ENCODE assay signal across 19 cellular contexts in the genomic region with DNA sequence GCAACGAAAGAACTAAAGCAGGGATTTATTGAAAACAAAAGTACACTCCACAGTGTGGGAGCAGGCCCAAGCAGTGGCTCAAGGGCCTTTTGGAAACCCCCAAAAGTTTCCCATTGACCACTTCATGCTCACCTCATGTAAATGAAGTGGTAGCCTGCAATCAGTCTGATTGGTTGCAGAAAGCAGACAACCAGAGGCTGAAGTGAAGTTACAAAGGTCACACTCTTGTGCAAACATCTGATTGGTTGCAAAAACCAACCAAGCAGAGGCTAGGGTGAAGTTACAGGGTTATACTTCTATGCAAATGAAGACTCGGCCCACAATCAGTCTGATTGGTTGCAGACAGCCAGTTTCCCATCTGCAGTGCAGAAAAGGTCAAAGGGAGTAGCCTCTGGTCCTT.
DNase-seq lines count a peak whose midpoint lies in the region; ATAC-seq and TF ChIP-seq lines count a peak whose summit lies in the region.
"Had no signal": no experiment of that assay in that cellular context is flagged by ENCODE, and none has a peak within 500 bp of the region (broad histone marks: within the 10 kb centered on the region; RNA-seq: fewer than 3 reads in every experiment).

No MANE protein-coding gene starts in this region.

- no peak for TF ChIP-seq POLR2A in esophagus muscularis mucosa (IDR thresholded peaks at IDR 0.05; ENCODE audit: low read depth)

- no peaks in the 10 kb centered on the region for H3K27me3 ChIP-seq in esophagus muscularis mucosa
- H3K27me3 ChIP-seq: BLaER1 treated with 17β-estradiol and CSF1 and Interleukin-3, amounts not matched to agents 10 nM and 100 nM; left lung; right atrium auricular region; upper lobe of left lung had no signal

- DNase-seq in esophagus muscularis mucosa (ENCODE audit: extremely low spot score) = peak; percentile 64
- no peak for DNase-seq in stimulated activated CD4-positive, alpha-beta T cell treated with anti-CD3 and anti-CD28 coated beads, Interleukin-12 subunit alpha, Interleukin-12 subunit beta, amount 100 ng/mL, for 4 hours
- DNase-seq in central memory CD4-positive, alpha-beta T cell = no peak
- no peak for DNase-seq in Ammon's horn (ENCODE audit: low spot score)
- no peak for DNase-seq in germinal center (ENCODE audit: low spot score)
- DNase-seq: activated gamma-delta T cell; amygdala; DMS 273 treated with DMSO at 0.1 percent for 48 hours; GOT3; Karpas-422; left lung; NCI-H1417; stimulated activated naive CD8-positive, alpha-beta T cell treated with anti-CD3 and anti-CD28 coated beads, Interleukin-15, Interleukin-2, amounts not matched to agents 100 U/mL and 50 U/mL, for 24 hours; upper lobe of left lung had no signal

- H3K27ac ChIP-seq in esophagus muscularis mucosa (replicated peaks in 1 of 4) = no peak overlapping the region
- H3K27ac ChIP-seq: BLaER1 treated with 17β-estradiol and CSF1 and Interleukin-3, amounts not matched to agents 10 nM and 100 nM; left lung; right atrium auricular region; upper lobe of left lung had no signal

- H3K4me1 ChIP-seq in esophagus muscularis mucosa = peaks cover 0 to 17% (median 13%) of the 10 kb centered on the region in 4 donors
- H3K4me1 ChIP-seq: left lung, right atrium auricular region, upper lobe of left lung had no signal

- no peaks in the 10 kb centered on the region for H3K36me3 ChIP-seq in esophagus muscularis mucosa
- H3K36me3 ChIP-seq: BLaER1 treated with 17β-estradiol and CSF1 and Interleukin-3, amounts not matched to agents 10 nM and 100 nM; left lung; right atrium auricular region; upper lobe of left lung had no signal

- ATAC-seq in GM18909 (IDR thresholded peaks at IDR 0.05; ENCODE audit: poor library complexity, unreplicated experiment) (peak; percentile 56), GM21786 (IDR thresholded peaks at IDR 0.05; ENCODE audit: unreplicated experiment) (peak; percentile 52), HG03159 (IDR thresholded peaks at IDR 0.05; ENCODE audit: unreplicated experiment) (peak; percentile 52)
- ATAC-seq: left lung; stimulated activated naive CD8-positive, alpha-beta T cell treated with anti-CD3 and anti-CD28 coated beads, Interleukin-15, Interleukin-2, amounts not matched to agents 100 U/mL and 50 U/mL, for 24 hours had no signal

- no peak for TF ChIP-seq CTCF in esophagus muscularis mucosa (IDR thresholded peaks at IDR 0.05)

- no peak overlapping the region for H3K4me3 ChIP-seq in esophagus muscularis mucosa
- H3K4me3 ChIP-seq: BLaER1 treated with 17β-estradiol and CSF1 and Interleukin-3, amounts not matched to agents 10 nM and 100 nM; left lung; right atrium auricular region; upper lobe of left lung had no signal

- TF ChIP-seq EP300 in esophagus muscularis mucosa (IDR thresholded peaks at IDR 0.05) = no peak

- intact Hi-C loops in esophagus muscularis mucosa (cut with DNase I) = no loop called here

- peaks cover 0 to 15% (median 7%) of the 10 kb centered on the region in 4 donors for H3K9me3 ChIP-seq in esophagus muscularis mucosa

- WGBS in esophagus muscularis mucosa = 82% methylated on average over 2 of the region's 2 CpGs
